8 cellular contexts compared by ENCODE assay signal in the genomic region with DNA sequence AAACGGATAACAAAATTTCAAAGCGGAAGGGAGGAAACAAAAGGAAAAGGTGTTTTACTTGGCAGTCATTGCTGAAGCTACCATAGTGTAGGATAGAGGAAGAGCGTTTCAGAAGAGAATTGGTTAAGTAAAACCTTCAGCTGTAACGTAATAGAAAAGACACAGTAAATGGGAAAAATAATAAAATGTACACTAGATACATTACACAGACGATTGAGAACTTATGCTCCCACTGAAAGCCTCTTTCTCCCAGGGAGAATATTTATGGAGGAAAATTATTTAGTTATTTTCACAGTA.
DNase-seq lines count a peak whose midpoint lies in the region; ATAC-seq and TF ChIP-seq lines count a peak whose summit lies in the region.

No MANE protein-coding gene starts in this region.

- no peaks in the 10 kb centered on the region for H3K9me3 Mint-ChIP-seq in activated naive CD8-positive, alpha-beta T cell treated with anti-CD3 and anti-CD28 coated beads, Interleukin-2, amount 50 U/mL, for 24 hours

- peak overlapping the region; percentile 27 for H3K27ac Mint-ChIP-seq in activated naive CD8-positive, alpha-beta T cell treated with anti-CD3 and anti-CD28 coated beads, Interleukin-2, amount 50 U/mL, for 24 hours

- no peak for TF ChIP-seq POLR2A in testis (IDR thresholded peaks at IDR 0.05)

- no peak overlapping the region for H3K23ac ChIP-seq in mesendoderm (ENCODE audit: low read length)

- peak overlapping the region; percentile 69 for H3K9ac ChIP-seq in mucosa of stomach (ENCODE audit: low read length)
- H3K9ac ChIP-seq in mesendoderm (ENCODE audit: low read length): no peak overlapping the region

- peak overlapping the region; percentile 78 for H3K4me3 Mint-ChIP-seq in activated naive CD8-positive, alpha-beta T cell treated with anti-CD3 and anti-CD28 coated beads, Interleukin-2, amount 50 U/mL, for 24 hours

- H2BK120ac ChIP-seq in mesendoderm (ENCODE audit: low read depth, low read length): no peak overlapping the region

- no peaks in the 10 kb centered on the region for H3K79me1 ChIP-seq in mesendoderm (ENCODE audit: low read length)

- whole genome bisulfite sequencing in mesendoderm (ENCODE audit: extremely low coverage, insufficient coverage, low lambda C conversion rate): no CpG with 5 or more reads among the region's 5 CpGs
- WGBS in testis, 2 donors: 18 to 19% methylated on average over 5 of the region's 5 CpGs

- DNase-seq in AG04450 (ENCODE audit: low read depth, low spot score) (no peak), HFF-Myc (ENCODE audit: extremely low read depth, low read depth) (no peak), mesendoderm (no peak), NCI-H1417 treated with DMSO at 0.1 percent for 48 hours (lab: John Stamatoyannopoulos, UW) (no peak), omental fat pad (ENCODE audit: low spot score) (no peak), testis (no peak)
- DNase-seq in activated naive CD8-positive, alpha-beta T cell treated with anti-CD3 and anti-CD28 coated beads, Interleukin-2, amount 50 U/mL, for 24 hours: no peak

- intact Hi-C loops in testis (cut with DNase I; ENCODE audit: low total_unique reads): no loop called here

- no peak overlapping the region for H3K4ac ChIP-seq in mesendoderm (ENCODE audit: low read depth, low read length)

- H3K9me3 ChIP-seq in AG04450 (ENCODE audit: control insufficient read depth, insufficient read depth, low read length): no peaks in the 10 kb centered on the region
- H3K9me3 ChIP-seq in mucosa of stomach (ENCODE audit: control insufficient read depth, low read length): peaks cover 3% of the 10 kb centered on the region
- H3K9me3 ChIP-seq in testis: no peaks in the 10 kb centered on the region

- no peak overlapping the region for H2BK15ac ChIP-seq in mesendoderm (replicated peaks; ENCODE audit: low read depth)

- TF ChIP-seq CTCF in AG04450 (IDR thresholded peaks at IDR 0.05; ENCODE audit: low read depth, low read length) (no peak), HFF-Myc (IDR thresholded peaks at IDR 0.05; ENCODE audit: low read depth, low read length, missing control alignments) (no peak), omental fat pad (IDR thresholded peaks at IDR 0.05) (no peak), testis (IDR thresholded peaks at IDR 0.05) (no peak)

- no peak overlapping the region for H3K56ac ChIP-seq in mesendoderm (ENCODE audit: low read length)

- no peak overlapping the region for H2BK5ac ChIP-seq in mesendoderm (ENCODE audit: low read length)

- peaks cover 70% of the 10 kb centered on the region for H3K27me3 Mint-ChIP-seq in activated naive CD8-positive, alpha-beta T cell treated with anti-CD3 and anti-CD28 coated beads, Interleukin-2, amount 50 U/mL, for 24 hours

- H3K4me3 ChIP-seq in AG04450 (ENCODE audit: low read depth, low read length) (peak overlapping the region; percentile 70), HFF-Myc (replicated peaks; ENCODE audit: low read depth, low read length) (peak overlapping the region; percentile 67), mucosa of stomach (ENCODE audit: low read length) (no peak overlapping the region), mesendoderm (ENCODE audit: low read length) (no peak overlapping the region), testis (peak overlapping the region in 1 of 2 donors; percentile 51)

- POLR2A ChIA-PET in AG04450 (lab: Yijun Ruan, JAX): interaction anchor here (0.7 to 1.1 kb wide), 3 partner anchors 92 to 185 kb away, joined by 3 to 18 read pairs (median 4); no protein-coding TSS in a partner anchor

- CTCF ChIA-PET in AG04450 (lab: Charles Lee): interaction anchor here (3.2 kb wide), 1 partner anchor 228 kb away, joined by 21 read pairs; no protein-coding TSS in a partner anchor

- H3K27ac ChIP-seq in AG04450 (ENCODE audit: low read depth, low read length) (peak overlapping the region; percentile 85), mesendoderm (ENCODE audit: low read depth, low read length) (no peak overlapping the region), testis (peak overlapping the region in 1 of 2 donors; percentile 57)

- no peak overlapping the region for H4K5ac ChIP-seq in mesendoderm (ENCODE audit: low read length)

- H3K79me2 ChIP-seq in mesendoderm (ENCODE audit: control insufficient read depth, insufficient read depth, low read length): no peaks in the 10 kb centered on the region

- H3K36me3 ChIP-seq in mucosa of stomach (ENCODE audit: control insufficient read depth, insufficient read depth, low read length) (no peaks in the 10 kb centered on the region), mesendoderm (ENCODE audit: control insufficient read depth, insufficient read depth, low read length) (no peaks in the 10 kb centered on the region), testis (ENCODE audit: low read depth, missing control alignments) (no peaks in the 10 kb centered on the region)

- no peak overlapping the region for H2AK5ac ChIP-seq in mesendoderm (ENCODE audit: low read length)

- H3K18ac ChIP-seq in mesendoderm (ENCODE audit: low read length): no peak overlapping the region

- H4K8ac ChIP-seq in mesendoderm (ENCODE audit: low read depth, low read length): no peak overlapping the region

- no peak for ATAC-seq in activated naive CD8-positive, alpha-beta T cell treated with anti-CD3 and anti-CD28 coated beads, Interleukin-2, amount 50 U/mL, for 24 hours
- ATAC-seq in omental fat pad (ENCODE audit: low FRiP score): no peak

- H3K4me1 ChIP-seq in mucosa of stomach (ENCODE audit: control insufficient read depth, insufficient read depth, low read length) (peaks cover 12% of the 10 kb centered on the region), mesendoderm (ENCODE audit: control insufficient read depth, low read depth, low read length) (no peaks in the 10 kb centered on the region), testis (peaks cover 9% of the 10 kb centered on the region)

- H3K4me2 ChIP-seq in mesendoderm (ENCODE audit: low read length): no peak overlapping the region

- no peaks in the 10 kb centered on the region for H3K27me3 ChIP-seq in AG04450 (ENCODE audit: control insufficient read depth, insufficient read depth, low read length)
- peaks cover 49% of the 10 kb centered on the region for H3K27me3 ChIP-seq in mucosa of stomach (ENCODE audit: control insufficient read depth, insufficient read depth, low read length)
- H3K27me3 ChIP-seq in mesendoderm (ENCODE audit: insufficient read depth, low read length, poor library complexity): peaks cover 4% of the 10 kb centered on the region
- no peaks in the 10 kb centered on the region for H3K27me3 ChIP-seq in testis

- H3K36me3 Mint-ChIP-seq in activated naive CD8-positive, alpha-beta T cell treated with anti-CD3 and anti-CD28 coated beads, Interleukin-2, amount 50 U/mL, for 24 hours (ENCODE audit: low read depth): no peaks in the 10 kb centered on the region

- H3K4me1 Mint-ChIP-seq in activated naive CD8-positive, alpha-beta T cell treated with anti-CD3 and anti-CD28 coated beads, Interleukin-2, amount 50 U/mL, for 24 hours: peaks cover 33% of the 10 kb centered on the region

Comparison
In these comparisons a context has a peak if more than half of its experiments do, and no peak if none do; other contexts are left out.
1. H3K4me3 ChIP-seq: peak in AG04450 (single experiment) and HFF-Myc (single experiment); none in mucosa of stomach (single experiment) and mesendoderm (single experiment).